Comparison of ENCODE assay signal across 9 cellular contexts in the genomic region with DNA sequence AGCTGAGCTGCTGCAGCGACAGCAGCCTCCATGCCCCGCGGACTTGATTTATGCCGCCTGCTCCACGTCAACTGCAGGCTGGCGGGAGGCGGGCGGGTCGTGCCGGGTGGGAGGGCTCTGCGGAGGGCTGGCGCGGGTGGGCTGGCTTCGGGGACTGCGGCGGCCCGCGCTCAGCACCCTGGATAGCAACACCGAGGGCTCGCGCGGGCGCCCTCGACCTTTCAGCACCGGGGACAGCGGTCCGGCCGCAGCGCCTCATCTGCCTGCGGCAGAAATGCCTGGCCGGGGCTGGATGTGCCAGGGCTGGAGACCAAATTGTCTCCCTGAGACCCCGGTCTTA. TPM values are rescaled to one million over a fixed set of nuclear protein-coding genes. Genes with fewer than 3 reads are reported as not detected.
DNase-seq lines count a peak whose midpoint lies in the region; ATAC-seq and TF ChIP-seq lines count a peak whose summit lies in the region.
"Had no signal": no experiment of that assay in that cellular context is flagged by ENCODE, and none has a peak within 500 bp of the region (broad histone marks: within the 10 kb centered on the region; RNA-seq: fewer than 3 reads in every experiment).

No MANE protein-coding gene starts in this region.

- no peak for TF ChIP-seq POLR2A in Peyer's patch (IDR thresholded peaks at IDR 0.05)
- no peak for TF ChIP-seq POLR2A in suprapubic skin (IDR thresholded peaks at IDR 0.05)

- peaks cover 0 to 5% (median 2%) of the 10 kb centered on the region in 4 donors for H3K4me1 ChIP-seq in Peyer's patch
- peaks cover 22% of the 10 kb centered on the region for H3K4me1 ChIP-seq in suprapubic skin

- TF ChIP-seq EP300 in suprapubic skin (IDR thresholded peaks at IDR 0.05) = no peak

- H3K36me3 Mint-ChIP-seq in nephron progenitor cell (ENCODE audit: low read depth) = no peaks in the 10 kb centered on the region

- WGBS in suprapubic skin = 3% methylated on average over 13 of the region's 32 CpGs

- H3K9me3 ChIP-seq in Peyer's patch = no peaks in the 10 kb centered on the region
- no peaks in the 10 kb centered on the region for H3K9me3 ChIP-seq in suprapubic skin

- TF ChIP-seq CTCF in Peyer's patch (IDR thresholded peaks at IDR 0.05) (no peak), fibroblast of pulmonary artery (IDR thresholded peaks at IDR 0.05; ENCODE audit: low read length, missing control alignments) (no peak), nephron progenitor cell (IDR thresholded peaks at IDR 0.05) (no peak), suprapubic skin (IDR thresholded peaks at IDR 0.05) (no peak)

- no peaks in the 10 kb centered on the region for H3K9me3 Mint-ChIP-seq in nephron progenitor cell

- H3K36me3 ChIP-seq in Peyer's patch (no peaks in the 10 kb centered on the region), suprapubic skin (no peaks in the 10 kb centered on the region)

- DNase-seq in 8988T (peak; percentile 42), HT-29 (ENCODE audit: low spot score) (peak; percentile 3), Peyer's patch (peak; percentile 15 to 66 (median 56)), fibroblast of pulmonary artery (ENCODE audit: low read depth) (peak; percentile 63), nephron progenitor cell (peak; percentile 99), suprapubic skin (ENCODE audit: low spot score in 2 of 2) (peak in 1 of 2 donors; percentile 65)
- peak; percentile 26 to 38 for DNase-seq in activated T-helper 1 cell treated with anti-CD3 and anti-CD28 coated beads, Interleukin-2, amount 50 U/mL, for 16 hours (ENCODE audit: low read depth in 1 of 2, low spot score in 1 of 2)

- H3K27ac Mint-ChIP-seq in nephron progenitor cell = peak overlapping the region; percentile 98

- H3K4me3 Mint-ChIP-seq in nephron progenitor cell = peak overlapping the region; percentile 96

- H3K4me1 Mint-ChIP-seq in nephron progenitor cell = peaks cover 34% of the 10 kb centered on the region

- peak overlapping the region in 1 of 4 donors; percentile 30 for H3K4me3 ChIP-seq in Peyer's patch
- peak overlapping the region; percentile 47 for H3K4me3 ChIP-seq in fibroblast of pulmonary artery (replicated peaks; ENCODE audit: low read depth, low read length)
- peak overlapping the region; percentile 34 for H3K4me3 ChIP-seq in suprapubic skin

- H3K27ac ChIP-seq in Peyer's patch (no peak overlapping the region), suprapubic skin (no peak overlapping the region)
- H3K27ac ChIP-seq: C4-2B had no signal

- peaks cover 7% of the 10 kb centered on the region for H3K27me3 Mint-ChIP-seq in nephron progenitor cell (ENCODE audit: low read depth, poor library complexity)

- peak; percentile 77 for ATAC-seq in GM19043 (IDR thresholded peaks at IDR 0.05; ENCODE audit: low read depth, unreplicated experiment)

- peaks cover 0 to 13% of the 10 kb centered on the region in 2 donors for H3K27me3 ChIP-seq in Peyer's patch
- peaks cover 36% of the 10 kb centered on the region for H3K27me3 ChIP-seq in suprapubic skin

RNA-seq across cellular contexts. Expression of a gene that starts 0.8 kb away (rescaled TPM):
- not detected in 2 replicates for total RNA-seq in HT-29 (2014; rRNA removed; shearing (Covaris generic))
- total RNA-seq in Peyer's patch (1 to 10 TPM in 3 of 4 donors, not detected in 1; 1.2 to 2.5 (median 1.6) TPM), suprapubic skin (under 1 TPM in 1 of 4 donors, not detected in 3; 0.52 TPM)
